ENCODE assay signal across 8 cellular contexts in genomic region chr12:64802180-64802775, GRCh38. TPM values are rescaled to one million over a fixed set of nuclear protein-coding genes. Genes with fewer than 3 reads are reported as not detected.
DNase-seq lines count a peak whose midpoint lies in the region; ATAC-seq and TF ChIP-seq lines count a peak whose summit lies in the region.
"Not testable (repeated sequence)": the region's sequence is repeated elsewhere in the genome, so short reads cannot be mapped to it uniquely, and the experiment has no call there.

No MANE protein-coding gene starts in this region.

- H3K4me1 ChIP-seq in CD4-positive, alpha-beta memory T cell (ENCODE audit: insufficient read depth, low read length); lower lobe of right lung: not testable (repeated sequence)

- not testable (repeated sequence) for H3K36me3 ChIP-seq in CD4-positive, alpha-beta memory T cell (ENCODE audit: insufficient read depth, low read length); lower lobe of right lung

- intact Hi-C loops in CD4-positive, alpha-beta memory T cell (cut with micrococcal nuclease), result loop anchor here (1.0 kb wide), 1 partner anchor 430 kb away; no protein-coding TSS in a partner anchor
- intact Hi-C loops in lower lobe of right lung (cut with DNase I), result not testable (repeated sequence)

- not testable (repeated sequence) for H3K27ac ChIP-seq in CD4-positive, alpha-beta memory T cell (ENCODE audit: low read depth, low read length); lower lobe of right lung

- H3K27me3 Mint-ChIP-seq in CD4-positive, alpha-beta memory T cell, result peaks cover 30 to 38% of the 10 kb centered on the region in 2 donors
- H3K27me3 Mint-ChIP-seq in effector memory CD8-positive, alpha-beta T cell, result peaks cover 61 to 63% of the 10 kb centered on the region in 2 donors

- H3K9me3 Mint-ChIP-seq in CD4-positive, alpha-beta memory T cell; effector memory CD8-positive, alpha-beta T cell: not testable (repeated sequence)

- not testable (repeated sequence) for H3K4me3 ChIP-seq in CD4-positive, alpha-beta memory T cell (ENCODE audit: low read length in 2 of 2); lower lobe of right lung

- H3K27me3 ChIP-seq in CD4-positive, alpha-beta memory T cell (ENCODE audit: insufficient read depth, low read length); lower lobe of right lung (ENCODE audit: low read depth): not testable (repeated sequence)

- H3K36me3 Mint-ChIP-seq in CD4-positive, alpha-beta memory T cell; effector memory CD8-positive, alpha-beta T cell (ENCODE audit: insufficient read depth): not testable (repeated sequence)

- ATAC-seq in GM21423 (IDR thresholded peaks at IDR 0.05; ENCODE audit: unreplicated experiment), result peak; percentile 60
- peak; percentile 67 for ATAC-seq in effector memory CD8-positive, alpha-beta T cell (replicated peaks)
- peak; percentile 87 to 89 for ATAC-seq in lower lobe of right lung

- not testable (repeated sequence) for H3K4me1 Mint-ChIP-seq in CD4-positive, alpha-beta memory T cell; effector memory CD8-positive, alpha-beta T cell (ENCODE audit: low read depth in 2 of 2)

- CTCF ChIA-PET in CD4-positive, alpha-beta memory T cell (lab: Charles Lee; ENCODE audit: partially characterized antibody), result interaction anchor here (0.8 to 3.4 kb wide), 12 partner anchors 8 to 367 kb away, joined by 3 to 15 read pairs (median 6); partner anchors contain the start of gene LEMD3

- not testable (repeated sequence) for H3K27ac Mint-ChIP-seq in CD4-positive, alpha-beta memory T cell; effector memory CD8-positive, alpha-beta T cell

- TF ChIP-seq CTCF in LNCAP (IDR thresholded peaks at IDR 0.05), result peak; percentile 97
- peak; percentile 84 for TF ChIP-seq CTCF in lower lobe of right lung (IDR thresholded peaks at IDR 0.05)

- not testable (repeated sequence) for H3K4me3 Mint-ChIP-seq in CD4-positive, alpha-beta memory T cell; effector memory CD8-positive, alpha-beta T cell

- POLR2A ChIA-PET in CD4-positive, alpha-beta memory T cell (lab: Charles Lee; ENCODE audit: partially characterized antibody), result not testable (repeated sequence)

- not testable (repeated sequence) for H3K9me3 ChIP-seq in CD4-positive, alpha-beta memory T cell (ENCODE audit: control insufficient read depth in 1 of 2, low read length in 2 of 2); lower lobe of right lung

- peak in 3 of 5 donors; percentile 30 to 41 (median 36) for DNase-seq in CD4-positive, alpha-beta memory T cell
- DNase-seq in OCI-M1 (lab: John Stamatoyannopoulos, UW) (peak; percentile 48), lower lobe of right lung (peak; percentile 66)
- DNase-seq in activated CD8-positive, alpha-beta memory T cell treated with anti-CD3 and anti-CD28 coated beads, Interleukin-2, amount 50 U/mL, for 4 hours, result peak; percentile 52
- DNase-seq in effector memory CD8-positive, alpha-beta T cell, result peak; percentile 32 to 59 (median 52)
- peak; percentile 63 for DNase-seq in stimulated activated CD4-positive, alpha-beta T cell treated with anti-CD3 and anti-CD28 coated beads, Interleukin-4, amount 100 ng/mL, for 24 hours

RNA-seq across cellular contexts. Expression of gene TBC1D30, which starts 22.2 kb away (rescaled TPM):
- under 1 TPM; 0.55 to 0.73 TPM for total RNA-seq in CD4-positive, alpha-beta memory T cell
- polyA plus RNA-seq in CD4-positive, alpha-beta memory T cell, result not detected
- 11.5 TPM for total RNA-seq in lower lobe of right lung

RNA-seq across cellular contexts. Expression of gene GNS, which starts 43.1 kb away (rescaled TPM):
- 10 to 100 TPM; 34.2 to 35.0 TPM for total RNA-seq in CD4-positive, alpha-beta memory T cell
- 10 to 100 TPM; 36.8 to 77.0 TPM for polyA plus RNA-seq in CD4-positive, alpha-beta memory T cell
- 199 TPM for total RNA-seq in lower lobe of right lung
